In genomic region chr13:34941436-34941834, GRCh38 we compare ENCODE assay signal across 8 cellular contexts. TPM values are rescaled to one million over a fixed set of nuclear protein-coding genes. Genes with fewer than 3 reads are reported as not detected.
DNase-seq lines count a peak whose midpoint lies in the region; ATAC-seq and TF ChIP-seq lines count a peak whose summit lies in the region.

No MANE protein-coding gene starts in this region.

- H3K9me3 ChIP-seq in WERI-Rb-1 (ENCODE audit: severe bottlenecking) (no peaks in the 10 kb centered on the region), cardiac muscle cell (ENCODE audit: low read depth) (no peaks in the 10 kb centered on the region), sigmoid colon (no peaks in the 10 kb centered on the region)

- DNase-seq in GM12865 (ENCODE audit: low read depth) = no peak
- DNase-seq in WERI-Rb-1 = no peak
- peak in 1 of 2 donors; percentile 24 for DNase-seq in cardiac muscle cell (ENCODE audit: low read depth in 1 of 2, low spot score in 1 of 2)
- DNase-seq in sigmoid colon = no peak
- no peak for DNase-seq in NK-92 treated with Interleukin-12 subunit alpha and Interleukin-12 subunit beta, amount 100 ng/mL, for 24 hours (lab: John Stamatoyannopoulos, UW)
- DNase-seq in activated naive CD4-positive, alpha-beta T cell treated with Interleukin-2 at 50 U/mL for 16 hours = no peak

- H3K27ac ChIP-seq in WERI-Rb-1 (no peak overlapping the region), cardiac muscle cell (no peak overlapping the region), sigmoid colon (peak overlapping the region; percentile 85 to 95 (median 90))

- H3K4me3 ChIP-seq in GM12865 (ENCODE audit: low read depth, low read length) = peak overlapping the region; percentile 79
- H3K4me3 ChIP-seq in WERI-Rb-1 (ENCODE audit: low read depth, low read length) = peak overlapping the region; percentile 79
- H3K4me3 ChIP-seq in cardiac muscle cell = peak overlapping the region; percentile 76
- H3K4me3 ChIP-seq in sigmoid colon = peak overlapping the region; percentile 90 to 97 (median 90)

- WGBS in sigmoid colon, 2 donors = 5 to 10% methylated on average over 13 of the region's 13 CpGs

- intact Hi-C loops in sigmoid colon (cut with DNase I) = loop anchor here (5.0 kb wide), 2 partner anchors 179 to 216 kb away; no protein-coding TSS in a partner anchor

- TF ChIP-seq EP300 in sigmoid colon (IDR thresholded peaks at IDR 0.05) = no peak

- H3K4me1 ChIP-seq in cardiac muscle cell (ENCODE audit: low read depth) (peaks cover 6% of the 10 kb centered on the region), sigmoid colon (peaks cover 0 to 35% (median 9%) of the 10 kb centered on the region in 4 donors)

- no peaks in the 10 kb centered on the region for H3K27me3 ChIP-seq in WERI-Rb-1 (ENCODE audit: insufficient read depth, low read depth, severe bottlenecking)
- H3K27me3 ChIP-seq in cardiac muscle cell = no peaks in the 10 kb centered on the region
- H3K27me3 ChIP-seq in sigmoid colon = no peaks in the 10 kb centered on the region

- TF ChIP-seq CTCF in GM12865 (IDR thresholded peaks at IDR 0.05; ENCODE audit: insufficient read depth, low read depth, low read length, missing control alignments) = no peak
- TF ChIP-seq CTCF in WERI-Rb-1 (IDR thresholded peaks at IDR 0.05; ENCODE audit: low read depth, low read length) = no peak
- no peak for TF ChIP-seq CTCF in cardiac muscle cell (IDR thresholded peaks at IDR 0.05; ENCODE audit: low read depth, low read length)
- TF ChIP-seq CTCF in sigmoid colon (IDR thresholded peaks at IDR 0.05) = no peak

- ATAC-seq in HG03159 (IDR thresholded peaks at IDR 0.05; ENCODE audit: unreplicated experiment) (no peak), HG03095 (IDR thresholded peaks at IDR 0.05; ENCODE audit: unreplicated experiment) (no peak)

- TF ChIP-seq POLR2A in sigmoid colon (IDR thresholded peaks at IDR 0.05) = no peak

- H3K36me3 ChIP-seq in WERI-Rb-1 (no peaks in the 10 kb centered on the region), cardiac muscle cell (no peaks in the 10 kb centered on the region), sigmoid colon (no peaks in the 10 kb centered on the region)

RNA-seq across cellular contexts. Expression of gene NBEA, which starts 0.6 kb away (rescaled TPM):
- 7.9 and 13.2 TPM in 2 replicates for total RNA-seq in cardiac muscle cell
- polyA plus RNA-seq in cardiac muscle cell = 4.6 and 6.8 TPM in 2 replicates
- 10 to 100 TPM; 38.0 to 47.6 (median 43.3) TPM for total RNA-seq in sigmoid colon
- 1 to 10 TPM in 2 of 3 donors, under 1 TPM in 1; 0.46 to 2.9 (median 1.8) TPM for polyA plus RNA-seq in sigmoid colon

Comparison
In these comparisons a context has a peak if more than half of its experiments do, and no peak if none do; other contexts are left out.
1. H3K27ac ChIP-seq: peak in sigmoid colon (4 of 4); none in WERI-Rb-1 (single experiment) and cardiac muscle cell (single experiment).
2. Peak in every context shown above with its lines, with median percentiles within 50 percentile points of each other: H3K4me3 ChIP-seq.